26 cellular contexts compared by ENCODE assay signal in genomic region chr1:170356585-170356984, GRCh38.
DNase-seq lines count a peak whose midpoint lies in the region; ATAC-seq and TF ChIP-seq lines count a peak whose summit lies in the region.
"Had no signal": no experiment of that assay in that cellular context is flagged by ENCODE, and none has a peak within 500 bp of the region (broad histone marks: within the 10 kb centered on the region; RNA-seq: fewer than 3 reads in every experiment).

No MANE protein-coding gene starts in this region.

- peak; percentile 41 for DNase-seq in GM12865 (ENCODE audit: low read depth)
- no peak for DNase-seq in RWPE1 (ENCODE audit: low spot score)
- no peak for DNase-seq in T-helper 9 cell
- DNase-seq in right lobe of liver: no peak
- no peak for DNase-seq in SJCRH30
- DNase-seq: ACHN; CD4-positive, alpha-beta T cell; COR-L47; DMS79; GOT3; KBM-7; NCI-H1105; NCI-H146; NCI-H2029; NCI-H226; NCI-H510A treated with DMSO at 0.1 percent for 48 hours; NCI-H774; Peyer's patch; Right ventricle myocardium superior; T-helper 17 cell had no signal

- H3K27ac ChIP-seq in RWPE1 (no peak overlapping the region), right lobe of liver (no peak overlapping the region), SJCRH30 (no peak overlapping the region)
- H3K27ac ChIP-seq: 22Rv1, BLaER1, Peyer's patch had no signal

- CTCF ChIA-PET in RWPE1 (lab: Yijun Ruan, JAX): no interaction called here

- H3K4me3 ChIP-seq in GM12865 (ENCODE audit: low read depth, low read length): no peak overlapping the region
- H3K4me3 ChIP-seq in right lobe of liver: no peak overlapping the region
- H3K4me3 ChIP-seq in SJCRH30: no peak overlapping the region
- H3K4me3 ChIP-seq: BLaER1, Peyer's patch had no signal

- H3K27me3 ChIP-seq in right lobe of liver: no peaks in the 10 kb centered on the region
- no peaks in the 10 kb centered on the region for H3K27me3 ChIP-seq in SJCRH30
- H3K27me3 ChIP-seq: BLaER1, Peyer's patch had no signal

- intact Hi-C loops in right lobe of liver (cut with DNase I): no loop called here

- H3K4me1 ChIP-seq in right lobe of liver (no peaks in the 10 kb centered on the region), SJCRH30 (no peaks in the 10 kb centered on the region)
- H3K4me1 ChIP-seq: BLaER1, Peyer's patch had no signal

- H3K9me3 ChIP-seq in right lobe of liver (no peaks in the 10 kb centered on the region), SJCRH30 (replicated peaks) (no peaks in the 10 kb centered on the region)
- H3K9me3 ChIP-seq: BLaER1, Peyer's patch had no signal

- POLR2A ChIA-PET in RWPE1 (lab: Yijun Ruan, JAX; ENCODE audit: low non-redundant PET): no interaction called here

- ATAC-seq in GM19438 (IDR thresholded peaks at IDR 0.05; ENCODE audit: low read depth, unreplicated experiment) (peak; percentile 79), HG02763 (IDR thresholded peaks at IDR 0.05; ENCODE audit: unreplicated experiment) (peak; percentile 48), HG03175 (IDR thresholded peaks at IDR 0.05; ENCODE audit: unreplicated experiment) (peak; percentile 61), right lobe of liver (no peak)
- ATAC-seq: HCT116, T-helper 17 cell had no signal

- TF ChIP-seq POLR2A in right lobe of liver (IDR thresholded peaks at IDR 0.05): no peak

- H3K36me3 ChIP-seq in right lobe of liver (no peaks in the 10 kb centered on the region), SJCRH30 (no peaks in the 10 kb centered on the region)
- H3K36me3 ChIP-seq: BLaER1, Peyer's patch had no signal

- no peak for TF ChIP-seq CTCF in GM12865 (IDR thresholded peaks at IDR 0.05; ENCODE audit: insufficient read depth, low read depth, low read length, missing control alignments)
- TF ChIP-seq CTCF in RWPE1 (conservative IDR thresholded peaks at IDR 0.05; ENCODE audit: low read depth): no peak
- no peak for TF ChIP-seq CTCF in right lobe of liver (IDR thresholded peaks at IDR 0.05)

Comparison
In these comparisons a context has a peak if more than half of its experiments do, and no peak if none do; other contexts are left out.
1. ATAC-seq: peak in GM19438 (single experiment), HG02763 (single experiment) and HG03175 (single experiment); none in right lobe of liver (0 of 4).